In the genomic region with DNA sequence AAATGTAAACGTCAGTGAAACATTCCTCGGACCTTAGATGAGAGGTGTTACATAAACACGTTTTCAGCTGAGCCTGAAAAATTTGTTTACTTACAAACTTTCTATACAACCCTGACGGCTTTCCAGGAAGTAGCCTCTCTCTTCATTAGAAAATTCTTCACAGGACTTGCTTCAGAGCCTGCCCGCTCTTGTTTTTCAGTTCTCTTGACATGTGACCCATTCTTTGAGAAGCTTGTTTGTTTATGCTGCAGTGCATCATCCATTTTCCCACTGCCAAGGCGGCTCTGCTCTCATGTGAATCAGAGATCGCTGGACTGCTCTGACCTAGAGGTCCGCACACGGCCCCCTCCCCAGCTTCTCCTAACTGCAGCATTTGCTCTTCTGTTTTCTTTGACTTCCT, we compare ENCODE assay signal across 12 cellular contexts. TPM values are rescaled to one million over a fixed set of nuclear protein-coding genes. Genes with fewer than 3 reads are reported as not detected.
A peak's percentile ranks its signal among the peaks of the same experiment; 100 is the strongest.
DNase-seq lines count a peak whose midpoint lies in the region; ATAC-seq and TF ChIP-seq lines count a peak whose summit lies in the region.
"Had no signal": no experiment of that assay in that cellular context is flagged by ENCODE, and none has a peak within 500 bp of the region (broad histone marks: within the 10 kb centered on the region; RNA-seq: fewer than 3 reads in every experiment).

No MANE protein-coding gene starts in this region.

- peak overlapping the region in 1 of 2 donors; percentile 20 for H3K9ac ChIP-seq in stomach smooth muscle (ENCODE audit: low read length in 2 of 2)

- H3K27ac ChIP-seq in stomach smooth muscle (ENCODE audit: low read length): peak overlapping the region; percentile 7
- H3K27ac ChIP-seq: psoas muscle had no signal

- H3K27me3 ChIP-seq in stomach smooth muscle (ENCODE audit: control insufficient read depth in 1 of 2, insufficient read depth in 2 of 2, low read length in 2 of 2): no peaks in the 10 kb centered on the region
- H3K27me3 ChIP-seq: adrenal gland had no signal

- no peak for TF ChIP-seq CTCF in LNCaP clone FGC (IDR thresholded peaks at IDR 0.05; ENCODE audit: control insufficient read depth, extremely low read depth, insufficient read depth)

- peaks cover 4% of the 10 kb centered on the region for H3K4me1 ChIP-seq in stomach smooth muscle (ENCODE audit: control insufficient read depth, insufficient read depth, low read length)
- H3K4me1 ChIP-seq: adrenal gland had no signal

- ATAC-seq in HG03442 (IDR thresholded peaks at IDR 0.05; ENCODE audit: unreplicated experiment) (no peak), GM21717 (IDR thresholded peaks at IDR 0.05; ENCODE audit: unreplicated experiment) (no peak)
- ATAC-seq: activated CD4-positive, alpha-beta T cell treated with anti-CD3 and anti-CD28 coated beads for 36 hours; psoas muscle had no signal

- no peaks in the 10 kb centered on the region for H3K36me3 ChIP-seq in stomach smooth muscle (ENCODE audit: control insufficient read depth in 2 of 2, insufficient read depth in 2 of 2, low read length in 2 of 2)
- H3K36me3 ChIP-seq: adrenal gland had no signal

- DNase-seq in LNCaP clone FGC (ENCODE audit: low read depth) (peak; percentile 10), dermis blood vessel endothelial cell (peak; percentile 37), left kidney (ENCODE audit: low read depth, low spot score) (peak; percentile 75), NCI-H226 (no peak), NCI-H2196 treated with DMSO at 0.1 percent for 48 hours (lab: John Stamatoyannopoulos, UW; ENCODE audit: unreplicated experiment) (no peak)
- DNase-seq: activated CD4-positive, alpha-beta T cell treated with anti-CD3 and anti-CD28 coated beads for 36 hours; DMS153; psoas muscle had no signal

- peaks cover 0 to 7% of the 10 kb centered on the region in 2 donors for H3K9me3 ChIP-seq in stomach smooth muscle (ENCODE audit: control insufficient read depth in 2 of 2, low read length in 2 of 2)
- H3K9me3 ChIP-seq: adrenal gland, psoas muscle had no signal

- H3K4me3 ChIP-seq in LNCaP clone FGC (ENCODE audit: low read depth, low read length) (no peak overlapping the region), stomach smooth muscle (ENCODE audit: low read length in 2 of 2) (peak overlapping the region; percentile 9 to 34)
- H3K4me3 ChIP-seq: adrenal gland, psoas muscle had no signal

RNA-seq across cellular contexts. Expression of a gene that starts 47.9 kb away (rescaled TPM):
- 6.0 and 13.4 TPM in 2 replicates for total RNA-seq in dermis blood vessel endothelial cell
- total RNA-seq: activated CD4-positive, alpha-beta T cell treated with anti-CD3 and anti-CD28 coated beads for 36 hours had no signal

Comparison
In these comparisons a context has a peak if more than half of its experiments do, and no peak if none do; other contexts are left out.
1. DNase-seq: peak in LNCaP clone FGC (single experiment), dermis blood vessel endothelial cell (single experiment) and left kidney (single experiment); none in NCI-H226 (single experiment) and NCI-H2196 treated with DMSO at 0.1 percent for 48 hours (single experiment).